Comparison of ENCODE assay signal across 1 cellular context in the genomic region with DNA sequence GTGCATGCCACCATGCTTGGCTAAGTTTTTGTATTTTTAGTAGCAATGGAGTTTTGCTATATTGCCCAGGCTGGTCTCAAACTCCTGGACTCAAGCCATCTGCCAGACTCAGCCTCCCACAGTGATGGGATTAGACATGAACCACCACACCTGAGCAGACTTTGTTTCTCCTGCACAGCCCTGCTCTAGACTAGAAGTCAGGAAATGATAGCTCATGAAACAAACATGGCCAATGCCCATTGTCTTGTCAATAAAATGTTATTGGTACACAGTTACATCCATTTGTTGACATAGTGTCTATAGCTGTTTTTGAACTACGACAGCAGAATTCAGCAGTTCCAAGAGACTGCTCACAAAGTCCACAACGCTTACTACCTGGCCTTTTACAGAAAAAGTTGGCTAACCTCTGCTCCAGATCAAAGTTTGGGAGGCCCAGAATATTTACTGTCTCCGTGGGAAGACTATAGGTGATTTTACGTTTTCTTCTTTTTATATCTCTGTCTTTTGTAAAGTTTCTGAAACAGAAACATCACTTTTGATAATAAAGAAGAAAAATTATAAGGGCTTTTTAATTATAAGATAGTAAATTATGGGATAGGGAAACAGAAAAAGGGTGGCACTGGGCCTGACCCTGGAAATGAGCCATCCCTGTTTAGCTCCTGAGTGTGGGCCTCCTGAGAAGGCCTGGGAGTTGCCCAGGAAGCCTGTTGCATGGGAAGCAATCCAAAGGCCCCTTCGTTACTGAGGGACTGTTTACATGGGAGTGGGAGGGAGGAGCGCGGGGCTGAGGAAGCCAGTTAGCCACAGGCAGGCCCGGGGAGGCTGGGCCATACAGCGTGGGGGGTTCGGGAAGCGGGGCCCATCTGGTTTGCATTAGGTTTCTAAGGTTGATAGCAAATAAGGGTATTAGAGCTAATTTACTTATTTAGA.
TF ChIP-seq lines count a peak whose summit lies in the region.

No MANE protein-coding gene starts in this region.

TF ChIP-seq in HepG2, 621 proteins besides CTCF, POLR2A, EP300 and RAD21 (continues in another document):
- TF ChIP-seq, protein P1, sequence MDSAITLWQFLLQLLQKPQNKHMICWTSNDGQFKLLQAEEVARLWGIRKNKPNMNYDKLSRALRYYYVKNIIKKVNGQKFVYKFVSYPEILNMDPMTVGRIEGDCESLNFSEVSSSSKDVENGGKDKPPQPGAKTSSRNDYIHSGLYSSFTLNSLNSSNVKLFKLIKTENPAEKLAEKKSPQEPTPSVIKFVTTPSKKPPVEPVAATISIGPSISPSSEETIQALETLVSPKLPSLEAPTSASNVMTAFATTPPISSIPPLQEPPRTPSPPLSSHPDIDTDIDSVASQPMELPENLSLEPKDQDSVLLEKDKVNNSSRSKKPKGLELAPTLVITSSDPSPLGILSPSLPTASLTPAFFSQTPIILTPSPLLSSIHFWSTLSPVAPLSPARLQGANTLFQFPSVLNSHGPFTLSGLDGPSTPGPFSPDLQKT (CRISPR knock-in tag; IDR thresholded peaks at IDR 0.05; ENCODE audit: borderline replicate concordance): no peak
- TF ChIP-seq, protein P2, sequence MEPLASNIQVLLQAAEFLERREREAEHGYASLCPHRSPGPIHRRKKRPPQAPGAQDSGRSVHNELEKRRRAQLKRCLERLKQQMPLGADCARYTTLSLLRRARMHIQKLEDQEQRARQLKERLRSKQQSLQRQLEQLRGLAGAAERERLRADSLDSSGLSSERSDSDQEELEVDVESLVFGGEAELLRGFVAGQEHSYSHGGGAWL (CRISPR knock-in tag; IDR thresholded peaks at IDR 0.05): no peak
- TF ChIP-seq ZNF674 (CRISPR knock-in tag; IDR thresholded peaks at IDR 0.05; ENCODE audit: low read depth) (no peak), JARID2 (CRISPR knock-in tag; IDR thresholded peaks at IDR 0.05; ENCODE audit: insufficient replicate concordance) (no peak), AHR (CRISPR knock-in tag; IDR thresholded peaks at IDR 0.05) (no peak), SMARCC2 (IDR thresholded peaks at IDR 0.05) (no peak), JUN (CRISPR knock-in tag; IDR thresholded peaks at IDR 0.05) (no peak), SIX4 (CRISPR knock-in tag; IDR thresholded peaks at IDR 0.05) (no peak), MBNL3 (CRISPR knock-in tag; conservative IDR thresholded peaks at IDR 0.05) (no peak), RXRB (CRISPR knock-in tag; IDR thresholded peaks at IDR 0.05; ENCODE audit: borderline replicate concordance) (peak; percentile 76), REL (CRISPR knock-in tag; conservative IDR thresholded peaks at IDR 0.05) (no peak), CBX2 (IDR thresholded peaks at IDR 0.05; ENCODE audit: low read depth, low read length) (no peak), CBX2 (CRISPR knock-in tag; IDR thresholded peaks at IDR 0.05; ENCODE audit: low read depth) (no peak), ZBTB3 (CRISPR knock-in tag; IDR thresholded peaks at IDR 0.05; ENCODE audit: borderline replicate concordance, low read depth) (no peak), MIER2 (CRISPR knock-in tag; IDR thresholded peaks at IDR 0.05) (0 out of 2 replicates have a peak, but pooled peaks have one; percentile 26), ZNF17 (CRISPR knock-in tag; IDR thresholded peaks at IDR 0.05) (no peak), ZNF383 (CRISPR knock-in tag; IDR thresholded peaks at IDR 0.05; ENCODE audit: borderline replicate concordance) (no peak), ZSCAN29 (CRISPR knock-in tag; conservative IDR thresholded peaks at IDR 0.05) (no peak), RFXAP (CRISPR knock-in tag; IDR thresholded peaks at IDR 0.05; ENCODE audit: borderline replicate concordance) (no peak), ZNF33B (CRISPR knock-in tag; IDR thresholded peaks at IDR 0.05) (no peak), GABPB1 (CRISPR knock-in tag; IDR thresholded peaks at IDR 0.05) (0 out of 2 replicates have a peak, but pooled peaks have one; percentile 26), ZBTB21 (CRISPR knock-in tag; IDR thresholded peaks at IDR 0.05) (no peak), EED (CRISPR knock-in tag; IDR thresholded peaks at IDR 0.05) (no peak), HOXA7 (CRISPR knock-in tag; IDR thresholded peaks at IDR 0.05) (no peak), RBFOX2 (IDR thresholded peaks at IDR 0.05; ENCODE audit: low read depth, low read length) (no peak), NFATC3 (CRISPR knock-in tag; IDR thresholded peaks at IDR 0.05) (no peak), SP1 (IDR thresholded peaks at IDR 0.05) (no peak), SP1 (CRISPR knock-in tag; IDR thresholded peaks at IDR 0.05) (no peak), ZNF850 (CRISPR knock-in tag; conservative IDR thresholded peaks at IDR 0.05) (no peak), CHD4 (IDR thresholded peaks at IDR 0.05; ENCODE audit: borderline replicate concordance, low read length) (no peak), KLF13 (CRISPR knock-in tag; IDR thresholded peaks at IDR 0.05) (no peak), ZNF460 (CRISPR knock-in tag; IDR thresholded peaks at IDR 0.05; ENCODE audit: borderline replicate concordance) (peak; percentile 90), ZNF550 (CRISPR knock-in tag; IDR thresholded peaks at IDR 0.05; ENCODE audit: borderline replicate concordance) (no peak), ZNF331 (CRISPR knock-in tag; IDR thresholded peaks at IDR 0.05) (no peak), SOX13 (IDR thresholded peaks at IDR 0.05) (peak; percentile 45), SOX13 (CRISPR knock-in tag; conservative IDR thresholded peaks at IDR 0.05 in 1 of 2, IDR thresholded peaks at IDR 0.05 in 1 of 2) (peak in 1 of 2 experiments; percentile 87; a peak in 2 of 4 replicates), TBP (CRISPR knock-in tag; IDR thresholded peaks at IDR 0.05) (no peak), ZNF160 (CRISPR knock-in tag; IDR thresholded peaks at IDR 0.05) (no peak), ZNF143 (CRISPR knock-in tag; IDR thresholded peaks at IDR 0.05) (no peak), CBFB (CRISPR knock-in tag; IDR thresholded peaks at IDR 0.05) (no peak), ZNF367 (CRISPR knock-in tag; IDR thresholded peaks at IDR 0.05; ENCODE audit: borderline replicate concordance) (no peak), SETDB1 (CRISPR knock-in tag; IDR thresholded peaks at IDR 0.05; ENCODE audit: borderline replicate concordance) (no peak), ZNF430 (CRISPR knock-in tag; IDR thresholded peaks at IDR 0.05) (no peak), ERF (CRISPR knock-in tag; IDR thresholded peaks at IDR 0.05) (peak; percentile 48; the same call in 1 of the 2 replicates), ZNF230 (CRISPR knock-in tag; IDR thresholded peaks at IDR 0.05) (0 out of 2 replicates have a peak, but pooled peaks have one; percentile 51), PRMT3 (CRISPR knock-in tag; IDR thresholded peaks at IDR 0.05; ENCODE audit: borderline replicate concordance, low read depth) (no peak), ARID2 (CRISPR knock-in tag; IDR thresholded peaks at IDR 0.05; ENCODE audit: borderline replicate concordance) (no peak), ZNF468 (CRISPR knock-in tag; IDR thresholded peaks at IDR 0.05) (no peak)
- TF ChIP-seq, protein P3, sequence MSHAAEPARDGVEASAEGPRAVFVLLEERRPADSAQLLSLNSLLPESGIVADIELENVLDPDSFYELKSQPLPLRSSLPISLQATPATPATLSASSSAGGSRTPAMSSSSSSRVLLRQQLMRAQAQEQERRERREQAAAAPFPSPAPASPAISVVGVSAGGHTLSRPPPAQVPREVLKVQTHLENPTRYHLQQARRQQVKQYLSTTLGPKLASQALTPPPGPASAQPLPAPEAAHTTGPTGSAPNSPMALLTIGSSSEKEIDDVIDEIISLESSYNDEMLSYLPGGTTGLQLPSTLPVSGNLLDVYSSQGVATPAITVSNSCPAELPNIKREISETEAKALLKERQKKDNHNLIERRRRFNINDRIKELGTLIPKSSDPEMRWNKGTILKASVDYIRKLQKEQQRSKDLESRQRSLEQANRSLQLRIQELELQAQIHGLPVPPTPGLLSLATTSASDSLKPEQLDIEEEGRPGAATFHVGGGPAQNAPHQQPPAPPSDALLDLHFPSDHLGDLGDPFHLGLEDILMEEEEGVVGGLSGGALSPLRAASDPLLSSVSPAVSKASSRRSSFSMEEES (CRISPR knock-in tag; IDR thresholded peaks at IDR 0.05): no peak
- TF ChIP-seq, protein P4, sequence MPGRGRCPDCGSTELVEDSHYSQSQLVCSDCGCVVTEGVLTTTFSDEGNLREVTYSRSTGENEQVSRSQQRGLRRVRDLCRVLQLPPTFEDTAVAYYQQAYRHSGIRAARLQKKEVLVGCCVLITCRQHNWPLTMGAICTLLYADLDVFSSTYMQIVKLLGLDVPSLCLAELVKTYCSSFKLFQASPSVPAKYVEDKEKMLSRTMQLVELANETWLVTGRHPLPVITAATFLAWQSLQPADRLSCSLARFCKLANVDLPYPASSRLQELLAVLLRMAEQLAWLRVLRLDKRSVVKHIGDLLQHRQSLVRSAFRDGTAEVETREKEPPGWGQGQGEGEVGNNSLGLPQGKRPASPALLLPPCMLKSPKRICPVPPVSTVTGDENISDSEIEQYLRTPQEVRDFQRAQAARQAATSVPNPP (CRISPR knock-in tag; IDR thresholded peaks at IDR 0.05): no peak
- TF ChIP-seq, protein P5, sequence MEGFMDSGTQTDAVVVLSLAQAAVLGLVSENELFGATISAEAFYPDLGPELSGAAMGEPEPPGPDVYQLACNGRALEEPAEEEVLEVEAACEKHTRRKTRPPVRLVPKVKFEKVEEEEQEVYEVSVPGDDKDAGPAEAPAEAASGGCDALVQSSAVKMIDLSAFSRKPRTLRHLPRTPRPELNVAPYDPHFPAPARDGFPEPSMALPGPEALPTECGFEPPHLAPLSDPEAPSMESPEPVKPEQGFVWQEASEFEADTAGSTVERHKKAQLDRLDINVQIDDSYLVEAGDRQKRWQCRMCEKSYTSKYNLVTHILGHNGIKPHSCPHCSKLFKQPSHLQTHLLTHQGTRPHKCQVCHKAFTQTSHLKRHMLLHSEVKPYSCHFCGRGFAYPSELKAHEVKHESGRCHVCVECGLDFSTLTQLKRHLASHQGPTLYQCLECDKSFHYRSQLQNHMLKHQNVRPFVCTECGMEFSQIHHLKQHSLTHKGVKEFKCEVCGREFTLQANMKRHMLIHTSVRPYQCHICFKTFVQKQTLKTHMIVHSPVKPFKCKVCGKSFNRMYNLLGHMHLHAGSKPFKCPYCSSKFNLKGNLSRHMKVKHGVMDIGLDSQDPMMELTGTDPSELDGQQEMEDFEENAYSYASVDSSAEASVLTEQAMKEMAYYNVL (CRISPR knock-in tag; IDR thresholded peaks at IDR 0.05; ENCODE audit: borderline replicate concordance): no peak
- TF ChIP-seq, protein P6, sequence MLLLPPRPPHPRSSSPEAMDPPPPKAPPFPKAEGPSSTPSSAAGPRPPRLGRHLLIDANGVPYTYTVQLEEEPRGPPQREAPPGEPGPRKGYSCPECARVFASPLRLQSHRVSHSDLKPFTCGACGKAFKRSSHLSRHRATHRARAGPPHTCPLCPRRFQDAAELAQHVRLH (CRISPR knock-in tag; IDR thresholded peaks at IDR 0.05; ENCODE audit: borderline replicate concordance, low read depth): no peak
- TF ChIP-seq, protein P7, sequence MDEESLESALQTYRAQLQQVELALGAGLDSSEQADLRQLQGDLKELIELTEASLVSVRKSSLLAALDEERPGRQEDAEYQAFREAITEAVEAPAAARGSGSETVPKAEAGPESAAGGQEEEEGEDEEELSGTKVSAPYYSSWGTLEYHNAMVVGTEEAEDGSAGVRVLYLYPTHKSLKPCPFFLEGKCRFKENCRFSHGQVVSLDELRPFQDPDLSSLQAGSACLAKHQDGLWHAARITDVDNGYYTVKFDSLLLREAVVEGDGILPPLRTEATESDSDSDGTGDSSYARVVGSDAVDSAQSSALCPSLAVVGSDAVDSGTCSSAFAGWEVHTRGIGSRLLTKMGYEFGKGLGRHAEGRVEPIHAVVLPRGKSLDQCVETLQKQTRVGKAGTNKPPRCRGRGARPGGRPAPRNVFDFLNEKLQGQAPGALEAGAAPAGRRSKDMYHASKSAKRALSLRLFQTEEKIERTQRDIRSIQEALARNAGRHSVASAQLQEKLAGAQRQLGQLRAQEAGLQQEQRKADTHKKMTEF (CRISPR knock-in tag; IDR thresholded peaks at IDR 0.05): no peak
- TF ChIP-seq, protein P8, sequence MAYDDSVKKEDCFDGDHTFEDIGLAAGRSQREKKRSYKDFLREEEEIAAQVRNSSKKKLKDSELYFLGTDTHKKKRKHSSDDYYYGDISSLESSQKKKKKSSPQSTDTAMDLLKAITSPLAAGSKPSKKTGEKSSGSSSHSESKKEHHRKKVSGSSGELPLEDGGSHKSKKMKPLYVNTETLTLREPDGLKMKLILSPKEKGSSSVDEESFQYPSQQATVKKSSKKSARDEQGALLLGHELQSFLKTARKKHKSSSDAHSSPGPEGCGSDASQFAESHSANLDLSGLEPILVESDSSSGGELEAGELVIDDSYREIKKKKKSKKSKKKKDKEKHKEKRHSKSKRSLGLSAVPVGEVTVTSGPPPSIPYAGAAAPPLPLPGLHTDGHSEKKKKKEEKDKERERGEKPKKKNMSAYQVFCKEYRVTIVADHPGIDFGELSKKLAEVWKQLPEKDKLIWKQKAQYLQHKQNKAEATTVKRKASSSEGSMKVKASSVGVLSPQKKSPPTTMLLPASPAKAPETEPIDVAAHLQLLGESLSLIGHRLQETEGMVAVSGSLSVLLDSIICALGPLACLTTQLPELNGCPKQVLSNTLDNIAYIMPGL (CRISPR knock-in tag; IDR thresholded peaks at IDR 0.05; ENCODE audit: borderline replicate concordance in 1 of 2, low read depth in 1 of 2): no peak
- TF ChIP-seq, protein P9, sequence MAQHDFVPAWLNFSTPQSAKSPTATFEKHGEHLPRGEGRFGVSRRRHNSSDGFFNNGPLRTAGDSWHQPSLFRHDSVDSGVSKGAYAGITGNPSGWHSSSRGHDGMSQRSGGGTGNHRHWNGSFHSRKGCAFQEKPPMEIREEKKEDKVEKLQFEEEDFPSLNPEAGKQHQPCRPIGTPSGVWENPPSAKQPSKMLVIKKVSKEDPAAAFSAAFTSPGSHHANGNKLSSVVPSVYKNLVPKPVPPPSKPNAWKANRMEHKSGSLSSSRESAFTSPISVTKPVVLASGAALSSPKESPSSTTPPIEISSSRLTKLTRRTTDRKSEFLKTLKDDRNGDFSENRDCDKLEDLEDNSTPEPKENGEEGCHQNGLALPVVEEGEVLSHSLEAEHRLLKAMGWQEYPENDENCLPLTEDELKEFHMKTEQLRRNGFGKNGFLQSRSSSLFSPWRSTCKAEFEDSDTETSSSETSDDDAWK (CRISPR knock-in tag; IDR thresholded peaks at IDR 0.05): no peak
- TF ChIP-seq, protein P10, sequence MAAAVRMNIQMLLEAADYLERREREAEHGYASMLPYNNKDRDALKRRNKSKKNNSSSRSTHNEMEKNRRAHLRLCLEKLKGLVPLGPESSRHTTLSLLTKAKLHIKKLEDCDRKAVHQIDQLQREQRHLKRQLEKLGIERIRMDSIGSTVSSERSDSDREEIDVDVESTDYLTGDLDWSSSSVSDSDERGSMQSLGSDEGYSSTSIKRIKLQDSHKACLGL (CRISPR knock-in tag; IDR thresholded peaks at IDR 0.05): no peak
- TF ChIP-seq, protein P11, sequence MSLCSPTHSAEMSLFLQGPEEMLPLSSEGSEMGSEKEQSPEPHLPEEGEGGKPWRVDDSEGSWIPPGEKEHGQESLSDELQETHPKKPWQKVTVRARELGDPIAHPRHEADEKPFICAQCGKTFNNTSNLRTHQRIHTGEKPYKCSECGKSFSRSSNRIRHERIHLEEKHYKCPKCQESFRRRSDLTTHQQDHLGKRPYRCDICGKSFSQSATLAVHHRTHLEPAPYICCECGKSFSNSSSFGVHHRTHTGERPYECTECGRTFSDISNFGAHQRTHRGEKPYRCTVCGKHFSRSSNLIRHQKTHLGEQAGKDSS (CRISPR knock-in tag; IDR thresholded peaks at IDR 0.05; ENCODE audit: borderline replicate concordance, low read depth): no peak
